In genomic region chr12:56086096-56086495, GRCh38 we compare ENCODE assay signal across 8 cellular contexts. TPM values are rescaled to one million over a fixed set of nuclear protein-coding genes. Genes with fewer than 3 reads are reported as not detected.
A peak's percentile ranks its signal among the peaks of the same experiment; 100 is the strongest.
DNase-seq lines count a peak whose midpoint lies in the region; ATAC-seq and TF ChIP-seq lines count a peak whose summit lies in the region.
"Had no signal": no experiment of that assay in that cellular context is flagged by ENCODE, and none has a peak within 500 bp of the region (broad histone marks: within the 10 kb centered on the region; RNA-seq: fewer than 3 reads in every experiment).

No MANE protein-coding gene starts in this region.

- peaks cover 12% of the 10 kb centered on the region for H3K27me3 Mint-ChIP-seq in stimulated activated naive CD8-positive, alpha-beta T cell treated with anti-CD3 and anti-CD28 coated beads, Interleukin-15, amount 100 ng/mL, for 72 hours

- H3K27me3 ChIP-seq in suprapubic skin = no peaks in the 10 kb centered on the region
- H3K27me3 ChIP-seq in right atrium auricular region = no peaks in the 10 kb centered on the region

- TF ChIP-seq POLR2A in suprapubic skin (IDR thresholded peaks at IDR 0.05) = no peak

- WGBS in suprapubic skin = 62% methylated on average over 3 of the region's 3 CpGs

- no peak for ATAC-seq in stimulated activated naive CD8-positive, alpha-beta T cell treated with anti-CD3 and anti-CD28 coated beads, Interleukin-15, amount 100 ng/mL, for 72 hours

- H3K27ac ChIP-seq in suprapubic skin (peak overlapping the region; percentile 36), right atrium auricular region (no peak overlapping the region)

- no peak overlapping the region for H3K4me3 Mint-ChIP-seq in stimulated activated naive CD8-positive, alpha-beta T cell treated with anti-CD3 and anti-CD28 coated beads, Interleukin-15, amount 100 ng/mL, for 72 hours
- H3K4me3 Mint-ChIP-seq: CD4-positive, alpha-beta memory T cell had no signal

- H3K27ac Mint-ChIP-seq in stimulated activated naive CD8-positive, alpha-beta T cell treated with anti-CD3 and anti-CD28 coated beads, Interleukin-15, amount 100 ng/mL, for 72 hours = no peak overlapping the region
- H3K27ac Mint-ChIP-seq: CD4-positive, alpha-beta memory T cell had no signal

- H3K9me3 ChIP-seq in suprapubic skin (no peaks in the 10 kb centered on the region), right atrium auricular region (no peaks in the 10 kb centered on the region)

- peaks cover 27% of the 10 kb centered on the region for H3K4me1 ChIP-seq in suprapubic skin
- peaks cover 0 to 10% of the 10 kb centered on the region in 2 donors for H3K4me1 ChIP-seq in right atrium auricular region

- peaks cover 14% of the 10 kb centered on the region for H3K36me3 ChIP-seq in suprapubic skin
- H3K36me3 ChIP-seq in right atrium auricular region = no peaks in the 10 kb centered on the region

- H3K4me3 ChIP-seq in epithelial cell of esophagus (ENCODE audit: low read length) = no peak overlapping the region
- H3K4me3 ChIP-seq in suprapubic skin = no peak overlapping the region
- no peak overlapping the region for H3K4me3 ChIP-seq in right atrium auricular region

- no peak for TF ChIP-seq EP300 in suprapubic skin (IDR thresholded peaks at IDR 0.05)

- TF ChIP-seq CTCF in epithelial cell of esophagus (IDR thresholded peaks at IDR 0.05; ENCODE audit: insufficient read depth, low read depth, low read length, missing control alignments) = no peak
- no peak for TF ChIP-seq CTCF in suprapubic skin (IDR thresholded peaks at IDR 0.05)
- no peak for TF ChIP-seq CTCF in right atrium auricular region (IDR thresholded peaks at IDR 0.05)

- H3K4me1 Mint-ChIP-seq in stimulated activated naive CD8-positive, alpha-beta T cell treated with anti-CD3 and anti-CD28 coated beads, Interleukin-15, amount 100 ng/mL, for 72 hours = peaks cover 3% of the 10 kb centered on the region

- H3K9me3 Mint-ChIP-seq in stimulated activated naive CD8-positive, alpha-beta T cell treated with anti-CD3 and anti-CD28 coated beads, Interleukin-15, amount 100 ng/mL, for 72 hours = no peaks in the 10 kb centered on the region
- H3K9me3 Mint-ChIP-seq: CD4-positive, alpha-beta memory T cell had no signal

- DNase-seq in NCI-H69 (lab: John Stamatoyannopoulos, UW) (peak; percentile 11), epithelial cell of esophagus (ENCODE audit: low read depth) (peak; percentile 94), suprapubic skin (ENCODE audit: low spot score in 2 of 2) (no peak), DMS 273 treated with DMSO at 0.1 percent for 48 hours (lab: John Stamatoyannopoulos, UW) (no peak), right atrium auricular region (ENCODE audit: low spot score) (no peak)
- no peak for DNase-seq in stimulated activated naive CD8-positive, alpha-beta T cell treated with anti-CD3 and anti-CD28 coated beads, Interleukin-15, amount 100 ng/mL, for 72 hours
- DNase-seq: CD4-positive, alpha-beta memory T cell; NCI-H2029 had no signal

RNA-seq across cellular contexts. Expression of gene ERBB3, which starts 6.1 kb away (rescaled TPM):
- total RNA-seq in suprapubic skin = 100 to 1,000 TPM; 147 to 226 (median 181) TPM
- 1 to 10 TPM; 3.2 to 7.2 TPM for total RNA-seq in right atrium auricular region

RNA-seq across cellular contexts. Expression of gene PA2G4, which starts 18.3 kb away (rescaled TPM):
- total RNA-seq in suprapubic skin = 100 to 1,000 TPM; 103 to 153 (median 117) TPM
- total RNA-seq in right atrium auricular region = 100 to 1,000 TPM in 1 of 2 donors, 10 to 100 TPM in 1; 91.4 to 116 TPM

RNA-seq across cellular contexts. Expression of gene RPL41, which starts 30.3 kb away (rescaled TPM):
- total RNA-seq in suprapubic skin (1,000 to 10,000 TPM; 2,523 to 6,346 (median 5,689) TPM), right atrium auricular region (1,000 to 10,000 TPM in 1 of 2 donors, 100 to 1,000 TPM in 1; 606 to 2,188 TPM)

RNA-seq across cellular contexts. Expression of gene ZC3H10, which starts 32.0 kb away (rescaled TPM):
- total RNA-seq in suprapubic skin = 1 to 10 TPM; 2.1 to 5.6 (median 3.4) TPM
- 1 to 10 TPM; 2.1 to 2.9 TPM for total RNA-seq in right atrium auricular region

RNA-seq across cellular contexts. Expression of gene ESYT1, which starts 42.0 kb away (rescaled TPM):
- 100 to 1,000 TPM in 2 of 4 donors, 10 to 100 TPM in 2; 73.1 to 128 (median 103) TPM for total RNA-seq in suprapubic skin
- total RNA-seq in right atrium auricular region = 10 to 100 TPM; 25.4 to 74.0 TPM

Comparison
In these comparisons a context has a peak if more than half of its experiments do, and no peak if none do; other contexts are left out.
1. DNase-seq: peak in NCI-H69 (single experiment) and epithelial cell of esophagus (single experiment); none in suprapubic skin (0 of 2), DMS 273 treated with DMSO at 0.1 percent for 48 hours (single experiment), right atrium auricular region (single experiment) and stimulated activated naive CD8-positive, alpha-beta T cell treated with anti-CD3 and anti-CD28 coated beads, Interleukin-15, amount 100 ng/mL, for 72 hours (0 of 2).
2. RNA of gene ERBB3, which starts 6.1 kb away (total RNA-seq): 147 to 226 TPM in suprapubic skin; 3.2 to 7.2 TPM in right atrium auricular region; every median in the first group is over 10 times any median in the second.